Comparison of ENCODE assay signal across 34 cellular contexts in genomic region chr11:57633394-57634058, GRCh38. TPM values are rescaled to one million over a fixed set of nuclear protein-coding genes. Genes with fewer than 3 reads are reported as not detected.
"Had no signal": no experiment of that assay in that cellular context is flagged by ENCODE, and none has a peak within 500 bp of the region (broad histone marks: within the 10 kb centered on the region; RNA-seq: fewer than 3 reads in every experiment).

No MANE protein-coding gene starts in this region.

- H3K9me3 Mint-ChIP-seq: activated CD4-positive, alpha-beta memory T cell treated with anti-CD3 and anti-CD28 coated beads for 36 hours; activated CD4-positive, alpha-beta T cell treated with anti-CD3 and anti-CD28 coated beads, Interleukin-2, amount 10 ng/mL, durations not matched to agents 24 days and 14 days; activated naive CD4-positive, alpha-beta T cell treated with anti-CD3 and anti-CD28 coated beads for 36 hours; activated naive CD4-positive, alpha-beta T cell treated with anti-CD3 and anti-CD28 coated beads, Interleukin-2, amount 50 U/mL, for 24 hours; activated naive CD8-positive, alpha-beta T cell treated with anti-CD3 and anti-CD28 coated beads for 36 hours; activated naive CD8-positive, alpha-beta T cell treated with anti-CD3 and anti-CD28 coated beads, Interleukin-2, amount 50 U/mL, for 24 hours; activated T-helper 1 cell treated with anti-CD3 and anti-CD28 coated beads, Interleukin-12 subunit alpha, Interleukin-12 subunit beta, Interleukin-2, Interleukin-4 antibody, amounts not matched to agents 30 ng/mL and 10 ng/mL and 1 ng/mL, durations not matched to agents 14 hours and 24 hours and 36 hours; activated T-helper 2 cell treated with anti-CD3 and anti-CD28 coated beads, Interferon-gamma antibody, Interleukin-2, Interleukin-4, amounts not matched to agents 10 μg/mL and 5 μg/mL and 100 μg/mL, durations not matched to agents 14 hours and 24 hours and 36 hours; central memory CD8-positive, alpha-beta T cell; dendritic cell treated with granulocyte-macrophage colony-stimulating factor and Interleukin-4, amounts not matched to agents 40 ng/mL and 50 ng/mL, for 4 days; endodermal cell had no signal

- H3K9me3 ChIP-seq: adrenal gland, body of pancreas had no signal

- H3K27ac ChIP-seq: adrenal gland, body of pancreas, cardiac muscle cell, coronary artery, dorsolateral prefrontal cortex had no signal

- DNase-seq: activated CD4-positive, alpha-beta memory T cell treated with anti-CD3 and anti-CD28 coated beads for 36 hours; activated CD4-positive, alpha-beta T cell treated with anti-CD3 and anti-CD28 coated beads for 36 hours; activated CD4-positive, alpha-beta T cell treated with anti-CD3 and anti-CD28 coated beads, Interleukin-2, amount 10 ng/mL, durations not matched to agents 24 days and 14 days; activated CD4-positive, CD25-positive, alpha-beta regulatory T cell; activated CD4-positive, CD25-positive, alpha-beta regulatory T cell treated with anti-CD3 and anti-CD28 coated beads, Interleukin-2, amount 50 U/mL, for 72 hours; activated CD8-positive, alpha-beta memory T cell treated with anti-CD3 and anti-CD28 coated beads, Interleukin-2, amount 10 ng/mL, durations not matched to agents 7 days and 5 days; activated CD8-positive, alpha-beta memory T cell treated with anti-CD3 and anti-CD28 coated beads, Interleukin-2, amount 50 U/mL, for 4 hours; activated CD8-positive, alpha-beta T cell treated with anti-CD3 and anti-CD28 coated beads, Interleukin-2, amount 10 ng/mL, durations not matched to agents 7 days and 5 days; activated effector memory CD4-positive, alpha-beta T cell treated with anti-CD3 and anti-CD28 coated beads, Interleukin-2, amount 50 U/mL, for 16 hours; activated naive CD4-positive, alpha-beta T cell treated with anti-CD3 and anti-CD28 coated beads for 36 hours; activated naive CD8-positive, alpha-beta T cell treated with anti-CD3 and anti-CD28 coated beads for 36 hours; activated naive CD8-positive, alpha-beta T cell treated with anti-CD3 and anti-CD28 coated beads, Interleukin-2, amount 50 U/mL, for 24 hours; activated T-cell treated with anti-CD3 and anti-CD28 coated beads, Interleukin-2, amount 50 U/mL, for 1 hour; activated T-cell treated with anti-CD3 and anti-CD28 coated beads, Interleukin-2, amount 50 U/mL, for 48 hours; adrenal gland; amygdala; aorta; body of pancreas; dorsolateral prefrontal cortex; effector memory CD4-positive, alpha-beta T cell; endodermal cell; foreskin fibroblast; head of caudate nucleus; T-helper 2 cell had no signal

- H3K36me3 Mint-ChIP-seq: activated CD4-positive, alpha-beta memory T cell treated with anti-CD3 and anti-CD28 coated beads for 36 hours; activated CD8-positive, alpha-beta memory T cell treated with anti-CD3 and anti-CD28 coated beads, Interleukin-2, amount 10 ng/mL, durations not matched to agents 7 days and 5 days; activated naive CD4-positive, alpha-beta T cell treated with anti-CD3 and anti-CD28 coated beads, Interleukin-2, amount 50 U/mL, for 24 hours; activated naive CD8-positive, alpha-beta T cell treated with anti-CD3 and anti-CD28 coated beads for 36 hours had no signal

- H3K27me3 ChIP-seq: adrenal gland, body of pancreas, cardiac muscle cell, dorsolateral prefrontal cortex had no signal

- H3K4me3 ChIP-seq: adrenal gland, body of pancreas, cardiac muscle cell, coronary artery, dorsolateral prefrontal cortex had no signal

- FAIRE-seq: frontal cortex had no signal

- H3K36me3 ChIP-seq: adrenal gland, cardiac muscle cell had no signal

- H3K27ac Mint-ChIP-seq: activated CD4-positive, alpha-beta memory T cell treated with anti-CD3 and anti-CD28 coated beads for 36 hours; activated CD4-positive, alpha-beta T cell treated with anti-CD3 and anti-CD28 coated beads for 36 hours; activated CD4-positive, alpha-beta T cell treated with anti-CD3 and anti-CD28 coated beads, Interleukin-2, amount 10 ng/mL, durations not matched to agents 24 days and 14 days; activated CD8-positive, alpha-beta memory T cell treated with anti-CD3 and anti-CD28 coated beads, Interleukin-2, amount 10 ng/mL, durations not matched to agents 7 days and 5 days; activated CD8-positive, alpha-beta T cell treated with anti-CD3 and anti-CD28 coated beads, Interleukin-2, amount 10 ng/mL, durations not matched to agents 7 days and 5 days; activated naive CD4-positive, alpha-beta T cell treated with anti-CD3 and anti-CD28 coated beads for 36 hours; activated naive CD4-positive, alpha-beta T cell treated with anti-CD3 and anti-CD28 coated beads, Interleukin-2, amount 50 U/mL, for 24 hours; activated naive CD8-positive, alpha-beta T cell treated with anti-CD3 and anti-CD28 coated beads for 36 hours; activated naive CD8-positive, alpha-beta T cell treated with anti-CD3 and anti-CD28 coated beads, Interleukin-2, amount 50 U/mL, for 24 hours; activated T-helper 1 cell treated with anti-CD3 and anti-CD28 coated beads, Interleukin-12 subunit alpha, Interleukin-12 subunit beta, Interleukin-2, Interleukin-4 antibody, amounts not matched to agents 30 ng/mL and 10 ng/mL and 1 ng/mL, durations not matched to agents 14 hours and 24 hours and 36 hours; activated T-helper 2 cell treated with anti-CD3 and anti-CD28 coated beads, Interferon-gamma antibody, Interleukin-2, Interleukin-4, amounts not matched to agents 10 μg/mL and 5 μg/mL and 100 μg/mL, durations not matched to agents 14 hours and 24 hours and 36 hours; dendritic cell treated with granulocyte-macrophage colony-stimulating factor and Interleukin-4, amounts not matched to agents 40 ng/mL and 50 ng/mL, for 4 days; endodermal cell had no signal

- ATAC-seq: activated CD4-positive, alpha-beta T cell treated with anti-CD3 and anti-CD28 coated beads for 36 hours; activated CD8-positive, alpha-beta memory T cell treated with anti-CD3 and anti-CD28 coated beads, Interleukin-2, amount 10 ng/mL, durations not matched to agents 7 days and 5 days; activated CD8-positive, alpha-beta T cell treated with anti-CD3 and anti-CD28 coated beads, Interleukin-2, amount 10 ng/mL, durations not matched to agents 7 days and 5 days; activated naive CD8-positive, alpha-beta T cell treated with anti-CD3 and anti-CD28 coated beads, Interleukin-2, amount 50 U/mL, for 24 hours; body of pancreas; esophagus mucosa had no signal

- H3K4me3 Mint-ChIP-seq: activated CD4-positive, alpha-beta memory T cell treated with anti-CD3 and anti-CD28 coated beads for 36 hours; activated CD4-positive, alpha-beta T cell treated with anti-CD3 and anti-CD28 coated beads for 36 hours; activated CD4-positive, alpha-beta T cell treated with anti-CD3 and anti-CD28 coated beads, Interleukin-2, amount 10 ng/mL, durations not matched to agents 24 days and 14 days; activated CD8-positive, alpha-beta memory T cell treated with anti-CD3 and anti-CD28 coated beads, Interleukin-2, amount 10 ng/mL, durations not matched to agents 7 days and 5 days; activated CD8-positive, alpha-beta T cell treated with anti-CD3 and anti-CD28 coated beads, Interleukin-2, amount 10 ng/mL, durations not matched to agents 7 days and 5 days; activated naive CD4-positive, alpha-beta T cell treated with anti-CD3 and anti-CD28 coated beads for 36 hours; activated naive CD4-positive, alpha-beta T cell treated with anti-CD3 and anti-CD28 coated beads, Interleukin-2, amount 50 U/mL, for 24 hours; activated naive CD8-positive, alpha-beta T cell treated with anti-CD3 and anti-CD28 coated beads for 36 hours; activated naive CD8-positive, alpha-beta T cell treated with anti-CD3 and anti-CD28 coated beads, Interleukin-2, amount 50 U/mL, for 24 hours; activated T-helper 1 cell treated with anti-CD3 and anti-CD28 coated beads, Interleukin-12 subunit alpha, Interleukin-12 subunit beta, Interleukin-2, Interleukin-4 antibody, amounts not matched to agents 30 ng/mL and 10 ng/mL and 1 ng/mL, durations not matched to agents 14 hours and 24 hours and 36 hours; central memory CD8-positive, alpha-beta T cell; dendritic cell treated with granulocyte-macrophage colony-stimulating factor and Interleukin-4, amounts not matched to agents 40 ng/mL and 50 ng/mL, for 4 days; endodermal cell had no signal

RNA-seq across cellular contexts. Expression of gene YPEL4, which starts 16.2 kb away (rescaled TPM):
- total RNA-seq: activated CD8-positive, alpha-beta memory T cell treated with anti-CD3 and anti-CD28 coated beads for 36 hours; endodermal cell; esophagus mucosa had no signal

RNA-seq across cellular contexts. Expression of gene SERPING1, which starts 36.0 kb away (rescaled TPM):
- total RNA-seq: activated CD8-positive, alpha-beta memory T cell treated with anti-CD3 and anti-CD28 coated beads for 36 hours; activated CD8-positive, alpha-beta memory T cell treated with anti-CD3 and anti-CD28 coated beads, Interleukin-2, amount 10 ng/mL, durations not matched to agents 7 days and 5 days; activated CD8-positive, alpha-beta T cell treated with anti-CD3 and anti-CD28 coated beads, Interleukin-2, amount 10 ng/mL, durations not matched to agents 7 days and 5 days; activated T-helper 1 cell treated with anti-CD3 and anti-CD28 coated beads, Interleukin-12 subunit alpha, Interleukin-12 subunit beta, Interleukin-2, Interleukin-4 antibody, amounts not matched to agents 30 ng/mL and 10 ng/mL and 1 ng/mL, durations not matched to agents 14 hours and 24 hours and 36 hours; activated T-helper 2 cell treated with anti-CD3 and anti-CD28 coated beads, Interferon-gamma antibody, Interleukin-2, Interleukin-4, amounts not matched to agents 10 μg/mL and 5 μg/mL and 100 μg/mL, durations not matched to agents 14 hours and 24 hours and 36 hours had no signal
